In the genomic region with DNA sequence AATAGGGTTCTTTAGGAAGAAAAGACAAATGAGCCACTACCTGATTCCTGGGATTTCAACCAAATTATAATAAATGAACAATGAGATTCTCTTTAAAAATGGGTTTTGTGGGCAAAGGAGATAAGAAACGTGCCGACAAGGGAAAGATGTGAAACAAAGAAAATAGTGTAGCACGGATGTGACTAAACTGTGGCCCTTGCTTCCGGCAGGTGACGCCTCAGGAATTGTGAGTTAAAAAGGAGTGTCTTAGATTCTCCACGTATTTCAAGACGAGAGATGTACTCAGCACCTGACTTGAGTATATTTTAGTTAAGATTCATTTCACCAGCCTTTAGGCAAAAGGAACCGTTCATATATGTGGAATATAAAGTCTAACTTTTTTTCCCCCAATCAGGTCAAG, we compare ENCODE assay signal across 16 cellular contexts.
"Had no signal": no experiment of that assay in that cellular context is flagged by ENCODE, and none has a peak within 500 bp of the region (broad histone marks: within the 10 kb centered on the region; RNA-seq: fewer than 3 reads in every experiment).

No MANE protein-coding gene starts in this region.

- DNase-seq: effector CD8-positive, alpha-beta T cell; naive thymus-derived CD4-positive, alpha-beta T cell; nephron progenitor cell; retina; right lobe of liver; spleen; stimulated activated CD4-positive, alpha-beta T cell treated with anti-CD3 and anti-CD28 coated beads, Interleukin-15, amount 100 ng/mL, for 24 hours; stimulated activated CD4-positive, alpha-beta T cell treated with anti-CD3 and anti-CD28 coated beads, Interleukin-1b, Interleukin-23, amount 100 ng/mL, for 48 hours; stimulated activated CD4-positive, alpha-beta T cell treated with anti-CD3 and anti-CD28 coated beads, Interleukin-4, amount 100 ng/mL, for 24 hours had no signal

- H3K36me3 ChIP-seq: heart left ventricle, right lobe of liver, spleen, tibial nerve had no signal

- H3K4me1 ChIP-seq: psoas muscle, spleen, tibial nerve had no signal

- ATAC-seq: esophagus mucosa; naive thymus-derived CD4-positive, alpha-beta T cell; stimulated activated memory B cell treated with anti-CD40 and anti-IgM and Interleukin-4, amounts not matched to agents 10 μg/mL and 1 μg/mL and 100 μg/mL, for 72 hours had no signal

- H3K4me3 ChIP-seq: coronary artery, dorsolateral prefrontal cortex, heart left ventricle, psoas muscle, right lobe of liver, spleen, tibial nerve had no signal

- H3K9me3 ChIP-seq: psoas muscle, right lobe of liver, tibial nerve had no signal

- H3K27ac ChIP-seq: coronary artery, dorsolateral prefrontal cortex, heart left ventricle, psoas muscle, spleen, tibial nerve had no signal

- H3K27me3 ChIP-seq: dorsolateral prefrontal cortex, heart left ventricle, right lobe of liver, spleen, tibial nerve had no signal
